9 cellular contexts compared by ENCODE assay signal in genomic region chr2:241859017-241859435, GRCh38. TPM values are rescaled to one million over a fixed set of nuclear protein-coding genes. Genes with fewer than 3 reads are reported as not detected.
DNase-seq lines count a peak whose midpoint lies in the region; ATAC-seq lines count a peak whose summit lies in the region.
"Had no signal": no experiment of that assay in that cellular context is flagged by ENCODE, and none has a peak within 500 bp of the region (broad histone marks: within the 10 kb centered on the region; RNA-seq: fewer than 3 reads in every experiment).

No MANE protein-coding gene starts in this region.

- no peaks in the 10 kb centered on the region for H3K36me3 ChIP-seq in CD8-positive, alpha-beta memory T cell (ENCODE audit: insufficient read depth, low read length)
- H3K36me3 ChIP-seq in mucosa of stomach (ENCODE audit: control insufficient read depth, insufficient read depth, low read length) = no peaks in the 10 kb centered on the region

- H3K4me3 Mint-ChIP-seq in CD8-positive, alpha-beta memory T cell = peak overlapping the region; percentile 89 to 99 (median 92)
- peak overlapping the region; percentile 64 for H3K4me3 Mint-ChIP-seq in T-helper 2 cell treated with Interferon-gamma antibody and Interleukin-4, amounts not matched to agents 5 μg/mL and 100 μg/mL, for 36 hours

- ATAC-seq in GM21360 (IDR thresholded peaks at IDR 0.05; ENCODE audit: unreplicated experiment) = peak; percentile 28

- H3K27me3 Mint-ChIP-seq in CD8-positive, alpha-beta memory T cell = no peaks in the 10 kb centered on the region
- H3K27me3 Mint-ChIP-seq in T-helper 2 cell treated with Interferon-gamma antibody and Interleukin-4, amounts not matched to agents 5 μg/mL and 100 μg/mL, for 36 hours (ENCODE audit: low read depth) = peaks cover under 1% of the 10 kb centered on the region

- no peaks in the 10 kb centered on the region for H3K9me3 ChIP-seq in CD8-positive, alpha-beta memory T cell (ENCODE audit: low read length)
- H3K9me3 ChIP-seq in mucosa of stomach (ENCODE audit: control insufficient read depth, low read length) = no peaks in the 10 kb centered on the region

- H3K9me3 Mint-ChIP-seq in CD8-positive, alpha-beta memory T cell = no peaks in the 10 kb centered on the region
- peaks cover 1% of the 10 kb centered on the region for H3K9me3 Mint-ChIP-seq in T-helper 2 cell treated with Interferon-gamma antibody and Interleukin-4, amounts not matched to agents 5 μg/mL and 100 μg/mL, for 36 hours

- H3K36me3 Mint-ChIP-seq in CD8-positive, alpha-beta memory T cell = peaks cover 0 to 2% (median 0%) of the 10 kb centered on the region in 3 donors
- peaks cover under 1% of the 10 kb centered on the region for H3K36me3 Mint-ChIP-seq in T-helper 2 cell treated with Interferon-gamma antibody and Interleukin-4, amounts not matched to agents 5 μg/mL and 100 μg/mL, for 36 hours (ENCODE audit: low read depth)

- peak overlapping the region; percentile 60 for H3K4me3 ChIP-seq in CD8-positive, alpha-beta memory T cell (ENCODE audit: low read length)
- no peak overlapping the region for H3K4me3 ChIP-seq in mucosa of stomach (ENCODE audit: low read length)

- CTCF ChIA-PET in CD8-positive, alpha-beta memory T cell (lab: Charles Lee) = interaction anchor here (1.0 to 4.3 kb wide), 7 partner anchors 9 to 22 kb away, joined by 3 to 23 read pairs (median 4); no protein-coding TSS in a partner anchor

- POLR2A ChIA-PET in CD8-positive, alpha-beta memory T cell (lab: Charles Lee) = interaction anchor here (0.6 to 3.4 kb wide), 3 partner anchors 9 to 157 kb away, joined by 5 to 30 read pairs (median 7); partner anchors contain the start of genes ING5 and RTP5

- H3K9ac ChIP-seq in mucosa of stomach (ENCODE audit: low read length) = peak overlapping the region; percentile 28

- no peaks in the 10 kb centered on the region for H3K27me3 ChIP-seq in CD8-positive, alpha-beta memory T cell (ENCODE audit: insufficient read depth, low read length, poor library complexity, severe bottlenecking)
- H3K27me3 ChIP-seq in mucosa of stomach (ENCODE audit: control insufficient read depth, insufficient read depth, low read length) = peaks cover 28% of the 10 kb centered on the region

- peak overlapping the region in 7 of 8 donors; percentile 93 to 98 (median 97) for H3K27ac Mint-ChIP-seq in CD8-positive, alpha-beta memory T cell
- H3K27ac Mint-ChIP-seq in T-helper 2 cell treated with Interferon-gamma antibody and Interleukin-4, amounts not matched to agents 5 μg/mL and 100 μg/mL, for 36 hours = no peak overlapping the region

- no peak for DNase-seq in CD8-positive, alpha-beta memory T cell
- DNase-seq in T-helper 2 cell treated with Interferon-gamma antibody and Interleukin-4, amounts not matched to agents 5 μg/mL and 100 μg/mL, for 36 hours (ENCODE audit: low spot score) = no peak
- DNase-seq in 8988T = no peak
- no peak for DNase-seq in GOT3 (lab: John Stamatoyannopoulos, UW)
- no peak for DNase-seq in activated CD4-positive, CD25-positive, alpha-beta regulatory T cell (lab: John Stamatoyannopoulos, UW)
- DNase-seq in GF-D8 (lab: John Stamatoyannopoulos, UW) = no peak
- DNase-seq: effector CD8-positive, alpha-beta T cell had no signal

- peak overlapping the region; percentile 28 for H3K27ac ChIP-seq in CD8-positive, alpha-beta memory T cell (ENCODE audit: low read depth, low read length)

- peaks cover 66% of the 10 kb centered on the region for H3K4me1 ChIP-seq in CD8-positive, alpha-beta memory T cell (ENCODE audit: insufficient read depth, low read length)
- peaks cover 15% of the 10 kb centered on the region for H3K4me1 ChIP-seq in mucosa of stomach (ENCODE audit: control insufficient read depth, insufficient read depth, low read length)

- peaks cover 50 to 82% (median 60%) of the 10 kb centered on the region in 3 donors for H3K4me1 Mint-ChIP-seq in CD8-positive, alpha-beta memory T cell
- peaks cover 32% of the 10 kb centered on the region for H3K4me1 Mint-ChIP-seq in T-helper 2 cell treated with Interferon-gamma antibody and Interleukin-4, amounts not matched to agents 5 μg/mL and 100 μg/mL, for 36 hours (ENCODE audit: low read depth)

RNA-seq across cellular contexts. Expression of gene PDCD1, which starts 0.3 kb away (rescaled TPM):
- 10 to 100 TPM; 34.3 to 39.3 TPM for total RNA-seq in CD8-positive, alpha-beta memory T cell
- polyA plus RNA-seq in CD8-positive, alpha-beta memory T cell = 41.8 TPM

RNA-seq across cellular contexts. Expression of gene RTP5, which starts 10.5 kb away (rescaled TPM):
- under 1 TPM; 0.11 to 0.18 TPM for total RNA-seq in CD8-positive, alpha-beta memory T cell
- polyA plus RNA-seq in CD8-positive, alpha-beta memory T cell = 0.23 TPM

RNA-seq across cellular contexts. Expression of gene NEU4, which starts 50.0 kb away (rescaled TPM):
- total RNA-seq in CD8-positive, alpha-beta memory T cell = not detected
- polyA plus RNA-seq in CD8-positive, alpha-beta memory T cell = not detected
